Comparison of ENCODE assay signal across 8 cellular contexts in genomic region chr10:95513941-95514392, GRCh38. TPM values are rescaled to one million over a fixed set of nuclear protein-coding genes. Genes with fewer than 3 reads are reported as not detected.
A peak's percentile ranks its signal among the peaks of the same experiment; 100 is the strongest.
DNase-seq lines count a peak whose midpoint lies in the region; ATAC-seq and TF ChIP-seq lines count a peak whose summit lies in the region.

No MANE protein-coding gene starts in this region.

- H3K4me3 Mint-ChIP-seq in Calu3 (ENCODE audit: low read depth, unreplicated experiment), result no peak overlapping the region
- H3K4me3 Mint-ChIP-seq in effector memory CD8-positive, alpha-beta T cell, result no peak overlapping the region

- peak; percentile 80 for ATAC-seq in omental fat pad (ENCODE audit: low FRiP score)
- ATAC-seq in effector memory CD8-positive, alpha-beta T cell (replicated peaks), result no peak
- no peak for ATAC-seq in GM21825 (IDR thresholded peaks at IDR 0.05; ENCODE audit: unreplicated experiment)

- H3K27ac Mint-ChIP-seq in Calu3 (ENCODE audit: unreplicated experiment), result no peak overlapping the region
- no peak overlapping the region for H3K27ac Mint-ChIP-seq in effector memory CD8-positive, alpha-beta T cell

- H3K27me3 Mint-ChIP-seq in Calu3 (ENCODE audit: unreplicated experiment), result no peaks in the 10 kb centered on the region
- peaks cover 14 to 36% of the 10 kb centered on the region in 2 donors for H3K27me3 Mint-ChIP-seq in effector memory CD8-positive, alpha-beta T cell

- peak; percentile 17 for DNase-seq in Calu3
- DNase-seq in RPMI7951 (ENCODE audit: low read depth), result peak; percentile 77
- peak; percentile 47 for DNase-seq in fibroblast of mammary gland (ENCODE audit: low read depth)
- DNase-seq in omental fat pad (ENCODE audit: low spot score), result no peak
- no peak for DNase-seq in effector memory CD8-positive, alpha-beta T cell
- no peak for DNase-seq in effector CD8-positive, alpha-beta T cell (lab: John Stamatoyannopoulos, UW)
- no peak for DNase-seq in BE2C

- no TSS peak for BruUV-seq in Calu3 (replicated peaks; lab: Mats Ljungman, UMichigan)

- no peaks in the 10 kb centered on the region for H3K9me3 Mint-ChIP-seq in Calu3 (ENCODE audit: low read depth, unreplicated experiment)
- H3K9me3 Mint-ChIP-seq in effector memory CD8-positive, alpha-beta T cell, result no peaks in the 10 kb centered on the region

- intact Hi-C loops in Calu3 (cut with micrococcal nuclease; ENCODE audit: unreplicated experiment), result no loop called here

- H3K36me3 ChIP-seq in BE2C, result no peaks in the 10 kb centered on the region

- H3K27me3 ChIP-seq in BE2C, result no peaks in the 10 kb centered on the region

- no peak for TF ChIP-seq CTCF in Calu3 (IDR thresholded peaks at IDR 0.05; ENCODE audit: unreplicated experiment)
- no peak for TF ChIP-seq CTCF in fibroblast of mammary gland (conservative IDR thresholded peaks at IDR 0.05; ENCODE audit: control insufficient read depth, insufficient read depth, low read depth, low read length)
- no peak for TF ChIP-seq CTCF in omental fat pad (IDR thresholded peaks at IDR 0.05)
- TF ChIP-seq CTCF in BE2C (IDR thresholded peaks at IDR 0.05; ENCODE audit: low read depth, low read length), result no peak

- CTCF ChIA-PET in Calu3 (lab: Charles Lee), result interaction anchor here (0.6 kb wide), 1 partner anchor 15 kb away, joined by 6 read pairs; no protein-coding TSS in a partner anchor

- no peaks in the 10 kb centered on the region for H3K4me1 ChIP-seq in BE2C

- peaks cover 11% of the 10 kb centered on the region for H3K4me1 Mint-ChIP-seq in Calu3 (ENCODE audit: low read depth, unreplicated experiment)
- H3K4me1 Mint-ChIP-seq in effector memory CD8-positive, alpha-beta T cell (ENCODE audit: low read depth in 2 of 2), result no peaks in the 10 kb centered on the region

- H3K36me3 Mint-ChIP-seq in Calu3 (ENCODE audit: insufficient read depth, unreplicated experiment), result no peaks in the 10 kb centered on the region
- H3K36me3 Mint-ChIP-seq in effector memory CD8-positive, alpha-beta T cell (ENCODE audit: insufficient read depth), result no peaks in the 10 kb centered on the region

- no peak overlapping the region for H3K4me3 ChIP-seq in fibroblast of mammary gland (ENCODE audit: control insufficient read depth, low read depth, low read length)
- no peak overlapping the region for H3K4me3 ChIP-seq in BE2C (ENCODE audit: low read depth, low read length)

- H3K9me3 ChIP-seq in BE2C, result no peaks in the 10 kb centered on the region

RNA-seq across cellular contexts. Expression of gene SORBS1, which starts 47.2 kb away (rescaled TPM):
- total RNA-seq in Calu3 (2022) (2.8 and 4.0 TPM in 2 replicates), omental fat pad (1,000 to 10,000 TPM in 1 of 4 donors, 100 to 1,000 TPM in 3; 120 to 1,051 (median 449) TPM)
- total RNA-seq in RPMI7951 (2014; rRNA removed; shearing (Covaris generic)), result 1.4 and 2.1 TPM in 2 replicates
- 0.36 TPM for polyA plus RNA-seq in BE2C (2012; ENCODE audit: insufficient read depth, insufficient read length, low read depth)

Comparison
In these comparisons a context has a peak if more than half of its experiments do, and no peak if none do; other contexts are left out.
1. DNase-seq: peak in Calu3 (single experiment), RPMI7951 (single experiment) and fibroblast of mammary gland (single experiment); none in omental fat pad (single experiment), effector memory CD8-positive, alpha-beta T cell (0 of 3), effector CD8-positive, alpha-beta T cell (single experiment) and BE2C (single experiment).
2. RNA of gene SORBS1, which starts 47.2 kb away (total RNA-seq): 120 to 1,051 TPM in omental fat pad; 2.8 to 4.0 TPM in Calu3 and 1.4 to 2.1 TPM in RPMI7951; every median in the first group is over 10 times any median in the second.